In genomic region chr5:11013793-11014192, GRCh38 we compare ENCODE assay signal across 15 cellular contexts.
A peak's percentile ranks its signal among the peaks of the same experiment; 100 is the strongest.
DNase-seq lines count a peak whose midpoint lies in the region; ATAC-seq, FAIRE-seq and TF ChIP-seq lines count a peak whose summit lies in the region.
"Had no signal": no experiment of that assay in that cellular context is flagged by ENCODE, and none has a peak within 500 bp of the region (broad histone marks: within the 10 kb centered on the region; RNA-seq: fewer than 3 reads in every experiment).

No MANE protein-coding gene starts in this region.

- no peak for TF ChIP-seq RAD21 in HepG2 (CRISPR knock-in tag; IDR thresholded peaks at IDR 0.05)

- H3K27ac Mint-ChIP-seq in CD4-positive, alpha-beta memory T cell = no peak overlapping the region
- H3K27ac Mint-ChIP-seq: HFFc6 had no signal

- H3K9ac ChIP-seq in HepG2 (ENCODE audit: insufficient read depth, low read depth, low read length) = no peak overlapping the region
- H3K9ac ChIP-seq: BLaER1 had no signal

- H3K79me2 ChIP-seq in HepG2 (ENCODE audit: insufficient read depth, low read length) = no peaks in the 10 kb centered on the region

- TF ChIP-seq POLR2A in HepG2 (IDR thresholded peaks at IDR 0.05; ENCODE audit: insufficient read depth in 1 of 2, low read depth in 2 of 2, low read length in 2 of 2) (no peak), right lobe of liver (IDR thresholded peaks at IDR 0.05) (no peak), suprapubic skin (IDR thresholded peaks at IDR 0.05) (no peak)

- POLR2A ChIA-PET in HepG2 (lab: Yijun Ruan, JAX) = no interaction called here
- POLR2A ChIA-PET in CD4-positive, alpha-beta memory T cell (lab: Charles Lee; ENCODE audit: partially characterized antibody) = no interaction called here

- H3K9me3 Mint-ChIP-seq in CD4-positive, alpha-beta memory T cell = no peaks in the 10 kb centered on the region
- H3K9me3 Mint-ChIP-seq: HFFc6 had no signal

- peak; percentile 77 for ATAC-seq in HepG2
- no peak for ATAC-seq in right lobe of liver
- peak; percentile 67 to 94 (median 84) for ATAC-seq in pancreas

- TF ChIP-seq EP300 in HepG2 (IDR thresholded peaks at IDR 0.05; ENCODE audit: low read depth in 2 of 2, low read length in 2 of 2) = no peak
- no peak for TF ChIP-seq EP300 in HepG2 (CRISPR knock-in tag; IDR thresholded peaks at IDR 0.05; ENCODE audit: borderline replicate concordance)
- TF ChIP-seq EP300 in suprapubic skin (IDR thresholded peaks at IDR 0.05) = no peak

- no peak overlapping the region for H3K4me2 ChIP-seq in HepG2 (ENCODE audit: low read depth, low read length)
- H3K4me2 ChIP-seq: BLaER1 had no signal

- H4K20me1 ChIP-seq in HepG2 (ENCODE audit: insufficient read depth, low read length) = no peaks in the 10 kb centered on the region
- H4K20me1 ChIP-seq: BLaER1 had no signal

- no peak for DNase-seq in HepG2 (ENCODE audit: low spot score)
- no peak for DNase-seq in right lobe of liver
- peak; percentile 37 for DNase-seq in left ventricle myocardium inferior
- peak in 4 of 6 donors; percentile 47 to 66 (median 56) for DNase-seq in pancreas
- DNase-seq in cortex of kidney (lab: John Stamatoyannopoulos, UW) = no peak
- DNase-seq in CD4-positive, alpha-beta memory T cell = no peak
- DNase-seq in suprapubic skin (ENCODE audit: low spot score in 2 of 2) = no peak
- DNase-seq: 8988T, AML-193, Calu3, DMS 273 treated with DMSO at 0.1 percent for 48 hours, HCEC 1CT, HFFc6 had no signal

- H3K4me1 Mint-ChIP-seq in CD4-positive, alpha-beta memory T cell = no peaks in the 10 kb centered on the region

- H3K36me3 Mint-ChIP-seq in CD4-positive, alpha-beta memory T cell = no peaks in the 10 kb centered on the region

- no peak for FAIRE-seq in HepG2 (lab: Jason Lieb, UNC)
- FAIRE-seq in pancreas (lab: Jason Lieb, UNC) = no peak

- no peaks in the 10 kb centered on the region for H3K27me3 ChIP-seq in HepG2 (ENCODE audit: control insufficient read depth in 1 of 2, insufficient read depth in 2 of 2, low read length in 2 of 2)
- H3K27me3 ChIP-seq in right lobe of liver = no peaks in the 10 kb centered on the region
- no peaks in the 10 kb centered on the region for H3K27me3 ChIP-seq in left ventricle myocardium inferior (ENCODE audit: low read depth)
- H3K27me3 ChIP-seq in pancreas = no peaks in the 10 kb centered on the region
- H3K27me3 ChIP-seq in CD4-positive, alpha-beta memory T cell (ENCODE audit: insufficient read depth, low read length) = no peaks in the 10 kb centered on the region
- no peaks in the 10 kb centered on the region for H3K27me3 ChIP-seq in suprapubic skin
- H3K27me3 ChIP-seq: BLaER1 had no signal

- peaks cover 2 to 4% of the 10 kb centered on the region in 2 donors for H3K27me3 Mint-ChIP-seq in CD4-positive, alpha-beta memory T cell

- H3K4me3 ChIP-seq in HepG2 (replicated peaks in 1 of 3; ENCODE audit: insufficient read depth in 1 of 3, low read depth in 2 of 3, low read length in 3 of 3) = no peak overlapping the region
- H3K4me3 ChIP-seq in right lobe of liver = no peak overlapping the region
- no peak overlapping the region for H3K4me3 ChIP-seq in left ventricle myocardium inferior
- no peak overlapping the region for H3K4me3 ChIP-seq in pancreas
- H3K4me3 ChIP-seq in CD4-positive, alpha-beta memory T cell (ENCODE audit: low read length in 2 of 2) = no peak overlapping the region
- no peak overlapping the region for H3K4me3 ChIP-seq in suprapubic skin
- H3K4me3 ChIP-seq: BLaER1 had no signal

- H3K36me3 ChIP-seq in HepG2 (replicated peaks in 1 of 2; ENCODE audit: control insufficient read depth in 1 of 2, insufficient read depth in 2 of 2, low read length in 2 of 2) (no peaks in the 10 kb centered on the region), right lobe of liver (no peaks in the 10 kb centered on the region), left ventricle myocardium inferior (no peaks in the 10 kb centered on the region), pancreas (peaks cover 0 to 13% (median 0%) of the 10 kb centered on the region in 3 donors), suprapubic skin (no peaks in the 10 kb centered on the region)
- H3K36me3 ChIP-seq in CD4-positive, alpha-beta memory T cell (ENCODE audit: insufficient read depth, low read length) = no peaks in the 10 kb centered on the region
- H3K36me3 ChIP-seq: BLaER1 had no signal

- intact Hi-C loops in HepG2 (cut with micrococcal nuclease; ENCODE audit: unreplicated experiment) (no loop called here), right lobe of liver (cut with DNase I) (no loop called here), left ventricle myocardium inferior (cut with micrococcal nuclease) (no loop called here), pancreas (cut with DNase I) (no loop called here)
- intact Hi-C loops in CD4-positive, alpha-beta memory T cell (cut with micrococcal nuclease) = no loop called here

- CTCF ChIA-PET in HepG2 (lab: Yijun Ruan, JAX; ENCODE audit: low intra/inter-chr PET ratio, low total read pairs) = no interaction called here
- CTCF ChIA-PET in CD4-positive, alpha-beta memory T cell (lab: Charles Lee; ENCODE audit: partially characterized antibody) = no interaction called here

- H3K27ac ChIP-seq in HepG2 (ENCODE audit: extremely low read length, insufficient read depth, low read length) (no peak overlapping the region), right lobe of liver (no peak overlapping the region), left ventricle myocardium inferior (replicated peaks) (peak overlapping the region; percentile 59), pancreas (no peak overlapping the region), suprapubic skin (no peak overlapping the region)
- H3K27ac ChIP-seq in CD4-positive, alpha-beta memory T cell (ENCODE audit: low read depth, low read length) = no peak overlapping the region
- H3K27ac ChIP-seq: BLaER1, HL-60 had no signal

- H3K4me1 ChIP-seq in HepG2 (ENCODE audit: insufficient read depth, low read length) = no peaks in the 10 kb centered on the region
- no peaks in the 10 kb centered on the region for H3K4me1 ChIP-seq in right lobe of liver
- H3K4me1 ChIP-seq in left ventricle myocardium inferior = peaks cover 40% of the 10 kb centered on the region
- no peaks in the 10 kb centered on the region for H3K4me1 ChIP-seq in pancreas
- no peaks in the 10 kb centered on the region for H3K4me1 ChIP-seq in CD4-positive, alpha-beta memory T cell (ENCODE audit: insufficient read depth, low read length)
- no peaks in the 10 kb centered on the region for H3K4me1 ChIP-seq in suprapubic skin
- H3K4me1 ChIP-seq: BLaER1 had no signal

- 0% methylated on average over 4 of the region's 4 CpGs for WGBS in HepG2 (ENCODE audit: low lambda C conversion rate)
- 60% methylated on average over 1 of the region's 4 CpGs for WGBS in right lobe of liver (ENCODE audit: insufficient coverage, low coverage, low lambda C conversion rate, missing lambda C conversion rate)
- WGBS in pancreas, 2 donors = 20 to 31% methylated on average over 4 of the region's 4 CpGs
- 86% methylated on average over 4 of the region's 4 CpGs for WGBS in suprapubic skin

- H3K9me3 ChIP-seq in HepG2 (ENCODE audit: low read length) (no peaks in the 10 kb centered on the region), right lobe of liver (no peaks in the 10 kb centered on the region), left ventricle myocardium inferior (replicated peaks) (no peaks in the 10 kb centered on the region), pancreas (no peaks in the 10 kb centered on the region), suprapubic skin (no peaks in the 10 kb centered on the region)
- no peaks in the 10 kb centered on the region for H3K9me3 ChIP-seq in CD4-positive, alpha-beta memory T cell (ENCODE audit: control insufficient read depth in 1 of 2, low read length in 2 of 2)
- H3K9me3 ChIP-seq: BLaER1 had no signal

- H2AFZ ChIP-seq in HepG2 (ENCODE audit: low read length) = no peak overlapping the region

- in situ Hi-C loops in HepG2 (cut with HindIII; ENCODE audit: extremely low pct_ligation_motif_present, low pct_unique_long_range_greater_than_20kb) = no loop called here

- BruUV-seq in HepG2 (replicated peaks; lab: Mats Ljungman, UMichigan) = no TSS peak

- no peak overlapping the region for H3K4me3 Mint-ChIP-seq in CD4-positive, alpha-beta memory T cell
- H3K4me3 Mint-ChIP-seq: HFFc6 had no signal

- TF ChIP-seq CTCF in HepG2 (CRISPR knock-in tag; IDR thresholded peaks at IDR 0.05) (no peak), right lobe of liver (IDR thresholded peaks at IDR 0.05) (no peak), left ventricle myocardium inferior (IDR thresholded peaks at IDR 0.05; ENCODE audit: borderline replicate concordance) (no peak), pancreas (IDR thresholded peaks at IDR 0.05) (no peak), suprapubic skin (IDR thresholded peaks at IDR 0.05) (no peak)

TF ChIP-seq in HepG2, 621 proteins besides CTCF, POLR2A, EP300 and RAD21 (continues in another document):
- TF ChIP-seq ZNF746 (CRISPR knock-in tag; IDR thresholded peaks at IDR 0.05) = no peak
- TF ChIP-seq ZNF510 (CRISPR knock-in tag; IDR thresholded peaks at IDR 0.05; ENCODE audit: low read depth) = no peak
- no peak for TF ChIP-seq ELF1 (CRISPR knock-in tag; IDR thresholded peaks at IDR 0.05)
- peak; percentile 29; the same call in 1 of the 2 replicates for TF ChIP-seq HIC2 (CRISPR knock-in tag; IDR thresholded peaks at IDR 0.05; ENCODE audit: low read depth)
- peak; percentile 33 for TF ChIP-seq TEAD3 (CRISPR knock-in tag; optimal IDR thresholded peaks at IDR 0.05; ENCODE audit: borderline replicate concordance)
- no peak for TF ChIP-seq NBN (conservative IDR thresholded peaks at IDR 0.05)
- TF ChIP-seq POLR2G (IDR thresholded peaks at IDR 0.05; ENCODE audit: low read depth, low read length) = no peak
- TF ChIP-seq MIXL1 (CRISPR knock-in tag; IDR thresholded peaks at IDR 0.05) = no peak

Comparison
In these comparisons a context has a peak if more than half of its experiments do, and no peak if none do; other contexts are left out.
1. ATAC-seq: peak in HepG2 (single experiment) and pancreas (4 of 4); none in right lobe of liver (0 of 4).
2. DNase-seq: peak in left ventricle myocardium inferior (single experiment) and pancreas (4 of 6); none in HepG2 (single experiment), right lobe of liver (0 of 3), cortex of kidney (single experiment), CD4-positive, alpha-beta memory T cell (0 of 5) and suprapubic skin (0 of 2).